Comparison of ENCODE assay signal across 25 cellular contexts in the genomic region with DNA sequence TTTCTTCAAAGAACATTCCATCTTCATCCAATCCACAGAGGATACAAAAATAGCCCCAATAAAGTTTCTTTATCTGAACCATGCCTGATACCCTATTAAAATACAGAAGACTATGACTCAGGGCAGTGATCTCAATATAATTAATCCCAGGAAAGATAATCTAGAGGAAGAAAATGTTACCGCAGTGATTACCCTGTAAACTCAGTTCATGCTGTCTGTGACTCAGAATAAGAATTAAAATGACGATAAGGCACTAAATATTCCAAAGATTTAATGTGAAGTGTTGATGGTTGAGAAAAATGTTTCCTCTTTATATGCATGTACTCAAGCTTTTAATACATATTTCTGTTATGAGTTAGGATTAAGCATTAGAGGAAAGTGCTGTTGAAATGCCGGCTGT.
DNase-seq lines count a peak whose midpoint lies in the region; TF ChIP-seq lines count a peak whose summit lies in the region.
"Had no signal": no experiment of that assay in that cellular context is flagged by ENCODE, and none has a peak within 500 bp of the region (broad histone marks: within the 10 kb centered on the region; RNA-seq: fewer than 3 reads in every experiment).

No MANE protein-coding gene starts in this region.

- no peak overlapping the region for H3K4me3 ChIP-seq in HFF-Myc (replicated peaks; ENCODE audit: low read depth, low read length)
- H3K4me3 ChIP-seq: GM12878, SJSA1, tibial nerve had no signal

- peaks cover 32% of the 10 kb centered on the region for H3K4me1 Mint-ChIP-seq in mesothelial cell of epicardium
- H3K4me1 Mint-ChIP-seq in activated naive CD4-positive, alpha-beta T cell treated with anti-CD3 and anti-CD28 coated beads for 36 hours (ENCODE audit: low read depth) = no peaks in the 10 kb centered on the region
- H3K4me1 Mint-ChIP-seq: activated naive CD8-positive, alpha-beta T cell treated with anti-CD3 and anti-CD28 coated beads, Interleukin-2, amount 10 ng/mL, durations not matched to agents 7 days and 5 days; central memory CD8-positive, alpha-beta T cell had no signal

- TF ChIP-seq CTCF in HFF-Myc (IDR thresholded peaks at IDR 0.05; ENCODE audit: low read depth, low read length, missing control alignments) (no peak), mesothelial cell of epicardium (IDR thresholded peaks at IDR 0.05; ENCODE audit: unreplicated experiment) (no peak)

- H3K9me3 Mint-ChIP-seq in mesothelial cell of epicardium = no peaks in the 10 kb centered on the region
- no peaks in the 10 kb centered on the region for H3K9me3 Mint-ChIP-seq in activated naive CD4-positive, alpha-beta T cell treated with anti-CD3 and anti-CD28 coated beads for 36 hours
- H3K9me3 Mint-ChIP-seq: activated T-helper 1 cell treated with anti-CD3 and anti-CD28 coated beads, Interleukin-12 subunit alpha, Interleukin-12 subunit beta, Interleukin-2, Interleukin-4 antibody, amounts not matched to agents 30 ng/mL and 10 ng/mL and 1 ng/mL, durations not matched to agents 14 hours and 24 hours and 36 hours; effector memory CD8-positive, alpha-beta T cell; neural crest cell; T-helper 2 cell treated with Interferon-gamma antibody and Interleukin-4, amounts not matched to agents 5 μg/mL and 100 μg/mL, for 36 hours had no signal

- peak overlapping the region; percentile 9 for H3K27ac Mint-ChIP-seq in mesothelial cell of epicardium
- H3K27ac Mint-ChIP-seq in activated naive CD4-positive, alpha-beta T cell treated with anti-CD3 and anti-CD28 coated beads for 36 hours = no peak overlapping the region
- H3K27ac Mint-ChIP-seq: activated naive CD8-positive, alpha-beta T cell treated with anti-CD3 and anti-CD28 coated beads, Interleukin-2, amount 10 ng/mL, durations not matched to agents 7 days and 5 days; activated T-helper 1 cell treated with anti-CD3 and anti-CD28 coated beads, Interleukin-12 subunit alpha, Interleukin-12 subunit beta, Interleukin-2, Interleukin-4 antibody, amounts not matched to agents 30 ng/mL and 10 ng/mL and 1 ng/mL, durations not matched to agents 14 hours and 24 hours and 36 hours; effector memory CD8-positive, alpha-beta T cell; T-helper 2 cell treated with Interferon-gamma antibody and Interleukin-4, amounts not matched to agents 5 μg/mL and 100 μg/mL, for 36 hours had no signal

- DNase-seq in AG08395 (ENCODE audit: low spot score) (peak; percentile 47), HFF-Myc (ENCODE audit: extremely low read depth, low read depth) (peak; percentile 33), astrocyte of the hippocampus (ENCODE audit: low read depth, low spot score) (peak; percentile 16), mesothelial cell of epicardium (ENCODE audit: low spot score in 2 of 2, unreplicated experiment in 2 of 2) (no peak), caudate nucleus (lab: John Stamatoyannopoulos, UW) (no peak), mesenteric fat pad (ENCODE audit: low spot score) (no peak), kidney tubule cell (ENCODE audit: low spot score) (no peak)
- no peak for DNase-seq in activated naive CD4-positive, alpha-beta T cell treated with anti-CD3 and anti-CD28 coated beads for 36 hours
- DNase-seq: activated naive CD8-positive, alpha-beta T cell treated with anti-CD3 and anti-CD28 coated beads, Interleukin-2, amount 10 ng/mL, durations not matched to agents 7 days and 5 days; Caco-2; effector memory CD8-positive, alpha-beta T cell; NCI-H1417 treated with DMSO at 0.1 percent for 48 hours; NCI-H2171 treated with DMSO at 0.1 percent for 48 hours; NCI-H748 treated with DMSO at 0.1 percent for 48 hours; retina; stimulated activated CD4-positive, alpha-beta T cell treated with anti-CD3 and anti-CD28 coated beads, Interleukin-15, amount 100 ng/mL, for 24 hours; stimulated activated naive CD4-positive, alpha-beta T cell had no signal

- H3K27me3 Mint-ChIP-seq in mesothelial cell of epicardium (ENCODE audit: low read depth) = no peaks in the 10 kb centered on the region
- peaks cover 6% of the 10 kb centered on the region for H3K27me3 Mint-ChIP-seq in activated naive CD4-positive, alpha-beta T cell treated with anti-CD3 and anti-CD28 coated beads for 36 hours (ENCODE audit: low read depth)
- H3K27me3 Mint-ChIP-seq: central memory CD8-positive, alpha-beta T cell had no signal

- intact Hi-C loops in activated naive CD4-positive, alpha-beta T cell treated with anti-CD3 and anti-CD28 coated beads for 36 hours (cut with micrococcal nuclease) = no loop called here

- H3K27ac ChIP-seq in caudate nucleus (ENCODE audit: low read depth, low read length) = no peak overlapping the region
- H3K27ac ChIP-seq: foreskin keratinocyte, SJSA1, tibial nerve had no signal

- no peaks in the 10 kb centered on the region for H3K36me3 Mint-ChIP-seq in mesothelial cell of epicardium
- H3K36me3 Mint-ChIP-seq in activated naive CD4-positive, alpha-beta T cell treated with anti-CD3 and anti-CD28 coated beads for 36 hours (ENCODE audit: low read depth) = no peaks in the 10 kb centered on the region
- H3K36me3 Mint-ChIP-seq: activated naive CD8-positive, alpha-beta T cell treated with anti-CD3 and anti-CD28 coated beads, Interleukin-2, amount 10 ng/mL, durations not matched to agents 7 days and 5 days had no signal

- no peak overlapping the region for H3K4me3 Mint-ChIP-seq in mesothelial cell of epicardium
- no peak overlapping the region for H3K4me3 Mint-ChIP-seq in activated naive CD4-positive, alpha-beta T cell treated with anti-CD3 and anti-CD28 coated beads for 36 hours
- H3K4me3 Mint-ChIP-seq: activated naive CD8-positive, alpha-beta T cell treated with anti-CD3 and anti-CD28 coated beads, Interleukin-2, amount 10 ng/mL, durations not matched to agents 7 days and 5 days; activated T-helper 1 cell treated with anti-CD3 and anti-CD28 coated beads, Interleukin-12 subunit alpha, Interleukin-12 subunit beta, Interleukin-2, Interleukin-4 antibody, amounts not matched to agents 30 ng/mL and 10 ng/mL and 1 ng/mL, durations not matched to agents 14 hours and 24 hours and 36 hours; central memory CD8-positive, alpha-beta T cell; effector memory CD8-positive, alpha-beta T cell; neural crest cell; T-helper 2 cell treated with Interferon-gamma antibody and Interleukin-4, amounts not matched to agents 5 μg/mL and 100 μg/mL, for 36 hours had no signal

- CTCF ChIA-PET in activated naive CD4-positive, alpha-beta T cell treated with anti-CD3 and anti-CD28 coated beads for 36 hours (lab: Charles Lee) = no interaction called here

Comparison
In these comparisons a context has a peak if more than half of its experiments do, and no peak if none do; other contexts are left out.
1. DNase-seq: peak in AG08395 (single experiment), HFF-Myc (single experiment) and astrocyte of the hippocampus (single experiment); none in mesothelial cell of epicardium (0 of 2), caudate nucleus (0 of 61), mesenteric fat pad (single experiment), kidney tubule cell (single experiment) and activated naive CD4-positive, alpha-beta T cell treated with anti-CD3 and anti-CD28 coated beads for 36 hours (single experiment).